ENCODE assay signal across 1 cellular context in the genomic region with DNA sequence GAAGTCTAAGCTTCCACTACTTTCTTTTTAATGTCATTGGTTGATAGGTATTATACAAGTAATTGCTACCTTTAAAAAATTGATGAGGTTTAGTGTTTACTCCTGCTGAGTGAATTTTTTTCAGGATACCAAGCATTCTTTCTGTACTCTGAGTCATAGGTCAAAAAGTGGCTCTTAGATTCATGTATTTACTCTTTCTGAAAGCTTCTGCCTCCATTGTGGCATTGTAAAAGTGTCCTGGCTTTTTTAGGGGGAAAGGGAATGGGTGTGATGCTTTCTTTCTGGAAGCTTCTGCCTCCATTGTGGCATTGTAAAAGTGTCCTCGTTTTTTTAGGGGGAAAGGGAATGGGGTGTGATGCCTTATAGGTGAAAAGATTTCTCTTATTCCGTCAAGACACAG.
TF ChIP-seq lines count a peak whose summit lies in the region.

No MANE protein-coding gene starts in this region.

TF ChIP-seq in WTC11, 78 proteins besides CTCF, POLR2A, EP300 and RAD21 (continued from another document):
- TF ChIP-seq, protein P1, sequence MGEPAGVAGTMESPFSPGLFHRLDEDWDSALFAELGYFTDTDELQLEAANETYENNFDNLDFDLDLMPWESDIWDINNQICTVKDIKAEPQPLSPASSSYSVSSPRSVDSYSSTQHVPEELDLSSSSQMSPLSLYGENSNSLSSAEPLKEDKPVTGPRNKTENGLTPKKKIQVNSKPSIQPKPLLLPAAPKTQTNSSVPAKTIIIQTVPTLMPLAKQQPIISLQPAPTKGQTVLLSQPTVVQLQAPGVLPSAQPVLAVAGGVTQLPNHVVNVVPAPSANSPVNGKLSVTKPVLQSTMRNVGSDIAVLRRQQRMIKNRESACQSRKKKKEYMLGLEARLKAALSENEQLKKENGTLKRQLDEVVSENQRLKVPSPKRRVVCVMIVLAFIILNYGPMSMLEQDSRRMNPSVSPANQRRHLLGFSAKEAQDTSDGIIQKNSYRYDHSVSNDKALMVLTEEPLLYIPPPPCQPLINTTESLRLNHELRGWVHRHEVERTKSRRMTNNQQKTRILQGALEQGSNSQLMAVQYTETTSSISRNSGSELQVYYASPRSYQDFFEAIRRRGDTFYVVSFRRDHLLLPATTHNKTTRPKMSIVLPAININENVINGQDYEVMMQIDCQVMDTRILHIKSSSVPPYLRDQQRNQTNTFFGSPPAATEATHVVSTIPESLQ (CRISPR knock-in tag; IDR thresholded peaks at IDR 0.05): no peak
- TF ChIP-seq GABPB1 (CRISPR knock-in tag; IDR thresholded peaks at IDR 0.05): no peak
- TF ChIP-seq OVOL2 (CRISPR knock-in tag; IDR thresholded peaks at IDR 0.05; ENCODE audit: borderline replicate concordance): no peak
- TF ChIP-seq, protein P2, sequence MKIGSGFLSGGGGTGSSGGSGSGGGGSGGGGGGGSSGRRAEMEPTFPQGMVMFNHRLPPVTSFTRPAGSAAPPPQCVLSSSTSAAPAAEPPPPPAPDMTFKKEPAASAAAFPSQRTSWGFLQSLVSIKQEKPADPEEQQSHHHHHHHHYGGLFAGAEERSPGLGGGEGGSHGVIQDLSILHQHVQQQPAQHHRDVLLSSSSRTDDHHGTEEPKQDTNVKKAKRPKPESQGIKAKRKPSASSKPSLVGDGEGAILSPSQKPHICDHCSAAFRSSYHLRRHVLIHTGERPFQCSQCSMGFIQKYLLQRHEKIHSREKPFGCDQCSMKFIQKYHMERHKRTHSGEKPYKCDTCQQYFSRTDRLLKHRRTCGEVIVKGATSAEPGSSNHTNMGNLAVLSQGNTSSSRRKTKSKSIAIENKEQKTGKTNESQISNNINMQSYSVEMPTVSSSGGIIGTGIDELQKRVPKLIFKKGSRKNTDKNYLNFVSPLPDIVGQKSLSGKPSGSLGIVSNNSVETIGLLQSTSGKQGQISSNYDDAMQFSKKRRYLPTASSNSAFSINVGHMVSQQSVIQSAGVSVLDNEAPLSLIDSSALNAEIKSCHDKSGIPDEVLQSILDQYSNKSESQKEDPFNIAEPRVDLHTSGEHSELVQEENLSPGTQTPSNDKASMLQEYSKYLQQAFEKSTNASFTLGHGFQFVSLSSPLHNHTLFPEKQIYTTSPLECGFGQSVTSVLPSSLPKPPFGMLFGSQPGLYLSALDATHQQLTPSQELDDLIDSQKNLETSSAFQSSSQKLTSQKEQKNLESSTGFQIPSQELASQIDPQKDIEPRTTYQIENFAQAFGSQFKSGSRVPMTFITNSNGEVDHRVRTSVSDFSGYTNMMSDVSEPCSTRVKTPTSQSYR (CRISPR knock-in tag; IDR thresholded peaks at IDR 0.05): no peak
- no peak for TF ChIP-seq JAZF1 (CRISPR knock-in tag; IDR thresholded peaks at IDR 0.05)
- TF ChIP-seq, protein P3, sequence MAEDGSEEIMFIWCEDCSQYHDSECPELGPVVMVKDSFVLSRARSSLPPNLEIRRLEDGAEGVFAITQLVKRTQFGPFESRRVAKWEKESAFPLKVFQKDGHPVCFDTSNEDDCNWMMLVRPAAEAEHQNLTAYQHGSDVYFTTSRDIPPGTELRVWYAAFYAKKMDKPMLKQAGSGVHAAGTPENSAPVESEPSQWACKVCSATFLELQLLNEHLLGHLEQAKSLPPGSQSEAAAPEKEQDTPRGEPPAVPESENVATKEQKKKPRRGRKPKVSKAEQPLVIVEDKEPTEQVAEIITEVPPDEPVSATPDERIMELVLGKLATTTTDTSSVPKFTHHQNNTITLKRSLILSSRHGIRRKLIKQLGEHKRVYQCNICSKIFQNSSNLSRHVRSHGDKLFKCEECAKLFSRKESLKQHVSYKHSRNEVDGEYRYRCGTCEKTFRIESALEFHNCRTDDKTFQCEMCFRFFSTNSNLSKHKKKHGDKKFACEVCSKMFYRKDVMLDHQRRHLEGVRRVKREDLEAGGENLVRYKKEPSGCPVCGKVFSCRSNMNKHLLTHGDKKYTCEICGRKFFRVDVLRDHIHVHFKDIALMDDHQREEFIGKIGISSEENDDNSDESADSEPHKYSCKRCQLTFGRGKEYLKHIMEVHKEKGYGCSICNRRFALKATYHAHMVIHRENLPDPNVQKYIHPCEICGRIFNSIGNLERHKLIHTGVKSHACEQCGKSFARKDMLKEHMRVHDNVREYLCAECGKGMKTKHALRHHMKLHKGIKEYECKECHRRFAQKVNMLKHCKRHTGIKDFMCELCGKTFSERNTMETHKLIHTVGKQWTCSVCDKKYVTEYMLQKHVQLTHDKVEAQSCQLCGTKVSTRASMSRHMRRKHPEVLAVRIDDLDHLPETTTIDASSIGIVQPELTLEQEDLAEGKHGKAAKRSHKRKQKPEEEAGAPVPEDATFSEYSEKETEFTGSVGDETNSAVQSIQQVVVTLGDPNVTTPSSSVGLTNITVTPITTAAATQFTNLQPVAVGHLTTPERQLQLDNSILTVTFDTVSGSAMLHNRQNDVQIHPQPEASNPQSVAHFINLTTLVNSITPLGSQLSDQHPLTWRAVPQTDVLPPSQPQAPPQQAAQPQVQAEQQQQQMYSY (CRISPR knock-in tag; IDR thresholded peaks at IDR 0.05): no peak
- TF ChIP-seq ZNF671 (CRISPR knock-in tag; IDR thresholded peaks at IDR 0.05): no peak
- no peak for TF ChIP-seq ETV6 (CRISPR knock-in tag; IDR thresholded peaks at IDR 0.05)
- TF ChIP-seq, protein P4, sequence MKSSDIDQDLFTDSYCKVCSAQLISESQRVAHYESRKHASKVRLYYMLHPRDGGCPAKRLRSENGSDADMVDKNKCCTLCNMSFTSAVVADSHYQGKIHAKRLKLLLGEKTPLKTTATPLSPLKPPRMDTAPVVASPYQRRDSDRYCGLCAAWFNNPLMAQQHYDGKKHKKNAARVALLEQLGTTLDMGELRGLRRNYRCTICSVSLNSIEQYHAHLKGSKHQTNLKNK (CRISPR knock-in tag; IDR thresholded peaks at IDR 0.05): no peak
- no peak for TF ChIP-seq PRRX2 (CRISPR knock-in tag; IDR thresholded peaks at IDR 0.05)
- TF ChIP-seq, protein P5, sequence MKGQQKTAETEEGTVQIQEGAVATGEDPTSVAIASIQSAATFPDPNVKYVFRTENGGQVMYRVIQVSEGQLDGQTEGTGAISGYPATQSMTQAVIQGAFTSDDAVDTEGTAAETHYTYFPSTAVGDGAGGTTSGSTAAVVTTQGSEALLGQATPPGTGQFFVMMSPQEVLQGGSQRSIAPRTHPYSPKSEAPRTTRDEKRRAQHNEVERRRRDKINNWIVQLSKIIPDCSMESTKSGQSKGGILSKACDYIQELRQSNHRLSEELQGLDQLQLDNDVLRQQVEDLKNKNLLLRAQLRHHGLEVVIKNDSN (CRISPR knock-in tag; IDR thresholded peaks at IDR 0.05): no peak
- TF ChIP-seq, protein P6, sequence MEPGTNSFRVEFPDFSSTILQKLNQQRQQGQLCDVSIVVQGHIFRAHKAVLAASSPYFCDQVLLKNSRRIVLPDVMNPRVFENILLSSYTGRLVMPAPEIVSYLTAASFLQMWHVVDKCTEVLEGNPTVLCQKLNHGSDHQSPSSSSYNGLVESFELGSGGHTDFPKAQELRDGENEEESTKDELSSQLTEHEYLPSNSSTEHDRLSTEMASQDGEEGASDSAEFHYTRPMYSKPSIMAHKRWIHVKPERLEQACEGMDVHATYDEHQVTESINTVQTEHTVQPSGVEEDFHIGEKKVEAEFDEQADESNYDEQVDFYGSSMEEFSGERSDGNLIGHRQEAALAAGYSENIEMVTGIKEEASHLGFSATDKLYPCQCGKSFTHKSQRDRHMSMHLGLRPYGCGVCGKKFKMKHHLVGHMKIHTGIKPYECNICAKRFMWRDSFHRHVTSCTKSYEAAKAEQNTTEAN (CRISPR knock-in tag; IDR thresholded peaks at IDR 0.05): no peak
- TF ChIP-seq, protein P7, sequence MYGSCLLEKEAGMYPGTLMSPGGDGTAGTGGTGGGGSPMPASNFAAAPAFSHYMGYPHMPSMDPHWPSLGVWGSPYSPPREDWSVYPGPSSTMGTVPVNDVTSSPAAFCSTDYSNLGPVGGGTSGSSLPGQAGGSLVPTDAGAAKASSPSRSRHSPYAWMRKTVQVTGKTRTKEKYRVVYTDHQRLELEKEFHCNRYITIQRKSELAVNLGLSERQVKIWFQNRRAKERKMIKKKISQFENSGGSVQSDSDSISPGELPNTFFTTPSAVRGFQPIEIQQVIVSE (CRISPR knock-in tag; IDR thresholded peaks at IDR 0.05; ENCODE audit: borderline replicate concordance): no peak
